ENCODE assay signal across 13 cellular contexts in genomic region chr19:41570179-41570578, GRCh38. TPM values are rescaled to one million over a fixed set of nuclear protein-coding genes. Genes with fewer than 3 reads are reported as not detected.
DNase-seq lines count a peak whose midpoint lies in the region; ATAC-seq, FAIRE-seq and TF ChIP-seq lines count a peak whose summit lies in the region.
"Had no signal": no experiment of that assay in that cellular context is flagged by ENCODE, and none has a peak within 500 bp of the region (broad histone marks: within the 10 kb centered on the region; RNA-seq: fewer than 3 reads in every experiment).

No MANE protein-coding gene starts in this region.

- CTCF ChIA-PET in activated naive CD4-positive, alpha-beta T cell treated with anti-CD3 and anti-CD28 coated beads, Interleukin-2, amount 10 ng/mL, durations not matched to agents 7 days and 5 days (lab: Charles Lee): interaction anchor here (0.7 to 19.3 kb wide), 18 partner anchors 8 to 260 kb away, joined by 3 to 376 read pairs (median 5); partner anchors contain the start of gene B9D2
- CTCF ChIA-PET in GM12878 (lab: Yijun Ruan, JAX): interaction anchor here (0.5 to 22.5 kb wide), 23 partner anchors 9 to 365 kb away, joined by 3 to 549 read pairs (median 5); partner anchors contain the start of genes B9D2, DMAC2 and ERICH4

- H3K27ac Mint-ChIP-seq in activated naive CD4-positive, alpha-beta T cell treated with anti-CD3 and anti-CD28 coated beads, Interleukin-2, amount 50 U/mL, for 72 hours: peak overlapping the region; percentile 61 to 76
- no peak overlapping the region for H3K27ac Mint-ChIP-seq in activated naive CD4-positive, alpha-beta T cell treated with anti-CD3 and anti-CD28 coated beads, Interleukin-2, amount 10 ng/mL, durations not matched to agents 7 days and 5 days
- H3K27ac Mint-ChIP-seq: activated CD4-positive, alpha-beta memory T cell treated with anti-CD3 and anti-CD28 coated beads for 36 hours had no signal

- H3K9me3 ChIP-seq in GM12878 (replicated peaks; ENCODE audit: control insufficient read depth, insufficient read depth, low read length) (no peaks in the 10 kb centered on the region), parathyroid adenoma (ENCODE audit: control insufficient read depth, low read length) (no peaks in the 10 kb centered on the region)

- POLR2A ChIA-PET in GM12878 (lab: Charles Lee): no interaction called here

- no peak overlapping the region for H3K4me3 Mint-ChIP-seq in activated naive CD4-positive, alpha-beta T cell treated with anti-CD3 and anti-CD28 coated beads, Interleukin-2, amount 10 ng/mL, durations not matched to agents 7 days and 5 days
- H3K4me3 Mint-ChIP-seq: activated CD4-positive, alpha-beta memory T cell treated with anti-CD3 and anti-CD28 coated beads for 36 hours; CD14-positive monocyte had no signal

- TF ChIP-seq POLR2A in GM12878 (IDR thresholded peaks at IDR 0.05; ENCODE audit: low read depth, low read length): 0 out of 2 replicates have a peak, but pooled peaks have one; percentile 26

- no peak for DNase-seq in activated naive CD4-positive, alpha-beta T cell treated with anti-CD3 and anti-CD28 coated beads, Interleukin-2, amount 50 U/mL, for 72 hours (ENCODE audit: low spot score in 2 of 2)
- DNase-seq in activated naive CD4-positive, alpha-beta T cell treated with anti-CD3 and anti-CD28 coated beads, Interleukin-2, amount 10 ng/mL, durations not matched to agents 7 days and 5 days: no peak
- DNase-seq in LNCaP clone FGC (ENCODE audit: low read depth): no peak
- DNase-seq in GM12878 (ENCODE audit: low read depth, low spot score): no peak
- DNase-seq in GM10266 (ENCODE audit: extremely low spot score): no peak
- no peak for DNase-seq in OCI-M2 (lab: John Stamatoyannopoulos, UW; ENCODE audit: unreplicated experiment)
- DNase-seq: GOT3 had no signal

- no peaks in the 10 kb centered on the region for H3K36me3 ChIP-seq in GM12878 (ENCODE audit: control insufficient read depth in 2 of 2, insufficient read depth in 2 of 2, low read length in 1 of 2)
- H3K36me3 ChIP-seq in parathyroid adenoma (ENCODE audit: control insufficient read depth, insufficient read depth, low read length): no peaks in the 10 kb centered on the region

- H3K4me1 Mint-ChIP-seq in activated naive CD4-positive, alpha-beta T cell treated with anti-CD3 and anti-CD28 coated beads, Interleukin-2, amount 10 ng/mL, durations not matched to agents 7 days and 5 days: peaks cover 51% of the 10 kb centered on the region

- SMC1A ChIA-PET in GM12878 (lab: Charles Lee; ENCODE audit: uncharacterized antibody, unreplicated experiment): interaction anchor here (1.0 to 15.3 kb wide), 8 partner anchors 9 to 366 kb away, joined by 3 to 305 read pairs (median 4); no protein-coding TSS in a partner anchor

- H3K4me3 ChIP-seq in LNCaP clone FGC (ENCODE audit: low read depth, low read length) (no peak overlapping the region), GM12878 (no peak overlapping the region), parathyroid adenoma (ENCODE audit: low read depth, low read length) (no peak overlapping the region)
- H3K4me3 ChIP-seq: lung had no signal

- H3K27ac ChIP-seq in GM12878 (ENCODE audit: control insufficient read depth, insufficient read depth): no peak overlapping the region
- H3K27ac ChIP-seq in parathyroid adenoma: no peak overlapping the region

- peak; percentile 17 to 49 for ATAC-seq in activated naive CD4-positive, alpha-beta T cell treated with anti-CD3 and anti-CD28 coated beads, Interleukin-2, amount 50 U/mL, for 72 hours
- ATAC-seq in GM12878 (peak; percentile 55), HG03108 (IDR thresholded peaks at IDR 0.05; ENCODE audit: unreplicated experiment) (no peak)

- no peak overlapping the region for H2AFZ ChIP-seq in GM12878 (ENCODE audit: control insufficient read depth, low read depth, low read length)
- peak overlapping the region; percentile 29 for H2AFZ ChIP-seq in parathyroid adenoma

- RAD21 ChIA-PET in GM12878 (lab: Charles Lee; ENCODE audit: unreplicated experiment): interaction anchor here (1.0 to 5.1 kb wide), 4 partner anchors 16 to 131 kb away, joined by 3 to 41 read pairs (median 7); partner anchors contain the start of gene DMAC2

- H3K79me2 ChIP-seq in GM12878 (ENCODE audit: control insufficient read depth, insufficient read depth, low read length) (no peaks in the 10 kb centered on the region), parathyroid adenoma (no peaks in the 10 kb centered on the region)

- in situ Hi-C loops in GM12878 (cut with MboI): loop anchor here (10.0 kb wide), 1 partner anchor 125 kb away; the partner anchor contains the start of gene ERICH4

- H3K27me3 Mint-ChIP-seq in activated naive CD4-positive, alpha-beta T cell treated with anti-CD3 and anti-CD28 coated beads, Interleukin-2, amount 10 ng/mL, durations not matched to agents 7 days and 5 days: no peaks in the 10 kb centered on the region
- H3K27me3 Mint-ChIP-seq: activated CD4-positive, alpha-beta memory T cell treated with anti-CD3 and anti-CD28 coated beads for 36 hours had no signal

- H4K20me1 ChIP-seq in GM12878 (ENCODE audit: control insufficient read depth, insufficient read depth): no peaks in the 10 kb centered on the region; the same call in 1 of the 2 replicates

- H3K9me3 Mint-ChIP-seq in activated naive CD4-positive, alpha-beta T cell treated with anti-CD3 and anti-CD28 coated beads, Interleukin-2, amount 50 U/mL, for 72 hours: no peaks in the 10 kb centered on the region
- no peaks in the 10 kb centered on the region for H3K9me3 Mint-ChIP-seq in activated naive CD4-positive, alpha-beta T cell treated with anti-CD3 and anti-CD28 coated beads, Interleukin-2, amount 10 ng/mL, durations not matched to agents 7 days and 5 days
- H3K9me3 Mint-ChIP-seq: activated CD4-positive, alpha-beta memory T cell treated with anti-CD3 and anti-CD28 coated beads for 36 hours had no signal

- intact Hi-C loops in GM12878 (cut with micrococcal nuclease; ENCODE audit: unreplicated experiment): loop anchor here (1.0 to 10.0 kb wide), 2 partner anchors 121 to 595 kb away; no protein-coding TSS in a partner anchor

- H3K9ac ChIP-seq in GM12878 (ENCODE audit: control insufficient read depth, insufficient read depth, low read length): no peak overlapping the region
- no peak overlapping the region for H3K9ac ChIP-seq in parathyroid adenoma

- no peak for FAIRE-seq in GM12878 (lab: Jason Lieb, UNC)
- FAIRE-seq: keratinocyte had no signal

- TF ChIP-seq CTCF in LNCaP clone FGC (IDR thresholded peaks at IDR 0.05; ENCODE audit: control insufficient read depth, extremely low read depth, insufficient read depth) (0 out of 2 replicates have a peak, but pooled peaks have one; percentile 6), GM12878 (IDR thresholded peaks at IDR 0.05 in 2 of 3, conservative IDR thresholded peaks at IDR 0.05 in 1 of 3; ENCODE audit: control insufficient read depth in 2 of 3, extremely low read depth in 1 of 3, insufficient read depth in 1 of 3, low read depth in 3 of 3, low read length in 3 of 3) (no peak), parathyroid adenoma (IDR thresholded peaks at IDR 0.05) (no peak), GM10266 (IDR thresholded peaks at IDR 0.05; ENCODE audit: control insufficient read depth, insufficient read depth, low read depth, missing control alignments) (no peak)

- H3K27me3 ChIP-seq in GM12878 (replicated peaks in 1 of 2; ENCODE audit: control insufficient read depth in 2 of 2, insufficient read depth in 2 of 2, low read length in 1 of 2): no peaks in the 10 kb centered on the region
- peaks cover 5% of the 10 kb centered on the region for H3K27me3 ChIP-seq in parathyroid adenoma (ENCODE audit: control insufficient read depth, insufficient read depth, low read length)

- TF ChIP-seq EP300 in GM12878 (IDR thresholded peaks at IDR 0.05; ENCODE audit: borderline replicate concordance in 1 of 2, control insufficient read depth in 1 of 2, low read depth in 2 of 2, low read length in 2 of 2): no peak

- H3K4me1 ChIP-seq in GM12878 (ENCODE audit: control insufficient read depth, insufficient read depth, low read length) (no peaks in the 10 kb centered on the region), parathyroid adenoma (no peaks in the 10 kb centered on the region)

- no peak for TF ChIP-seq RAD21 in GM12878 (IDR thresholded peaks at IDR 0.05; ENCODE audit: insufficient read depth, low read depth, low read length)

- H3K4me2 ChIP-seq in GM12878 (ENCODE audit: control insufficient read depth, insufficient read depth) (no peak overlapping the region), parathyroid adenoma (ENCODE audit: low read length) (no peak overlapping the region)

- WGBS in GM12878 (ENCODE audit: insufficient coverage, insufficient replicate concordance, low lambda C conversion rate, missing lambda C conversion rate): 43% methylated on average over 3 of the region's 3 CpGs

- no TSS peak for BruUV-seq in GM12878 (replicated peaks; lab: Mats Ljungman, UMichigan)

- no peaks in the 10 kb centered on the region for H3K36me3 Mint-ChIP-seq in activated naive CD4-positive, alpha-beta T cell treated with anti-CD3 and anti-CD28 coated beads, Interleukin-2, amount 50 U/mL, for 72 hours
- peaks cover 60% of the 10 kb centered on the region for H3K36me3 Mint-ChIP-seq in activated naive CD4-positive, alpha-beta T cell treated with anti-CD3 and anti-CD28 coated beads, Interleukin-2, amount 10 ng/mL, durations not matched to agents 7 days and 5 days

RNA-seq across cellular contexts. Expression of gene CEACAM21, which starts 5.8 kb away (rescaled TPM):
- total RNA-seq in activated naive CD4-positive, alpha-beta T cell treated with anti-CD3 and anti-CD28 coated beads, Interleukin-2, amount 50 U/mL, for 72 hours: 10 to 100 TPM; 24.7 to 40.7 TPM
- total RNA-seq in GM12878 (2013; cell fraction: nucleolus; rRNA removed): 11.6 and 13.1 TPM in 2 replicates
- total RNA-seq in GM12878 (2014; rRNA removed) (4.6 and 7.0 TPM in 2 replicates), GM12878 (2014; rRNA removed; fragmentation: Illumina TruSeq; extraction: Trizol) (5.4 and 7.2 TPM in 2 replicates), GM12878 (2021) (13.5 and 13.6 TPM in 2 replicates)
- polyA plus RNA-seq in GM12878 (2011; ENCODE audit: low read depth): 5.9 TPM
- polyA plus RNA-seq in GM12878 (2011; rRNA removed) (1.4 and 2.7 TPM in 2 replicates), GM12878 (2014; fragmentation: Illumina TruSeq; extraction: Trizol) (5.0 and 9.0 TPM in 2 replicates), GM12878 (2014; fragmentation: Nextera tagmentation; extraction: Ambion mirVana) (1 to 10 TPM in 1 of 2 experiments, under 1 TPM in 1; 0.87 to 1.0 TPM), GM12878 (2014; rRNA removed) (10.0 and 12.4 TPM in 2 replicates), GM12878 (2016; fragmentation: Nextera tagmentation; extraction: Ambion mirVana) (10 to 100 TPM; 12.1 to 12.5 TPM)
- 5.0 and 5.7 TPM in 2 replicates for polyA plus RNA-seq in GM12878 (2011; cell fraction: cytosol; rRNA removed)
- 6.1 and 7.6 TPM in 2 replicates for polyA plus RNA-seq in GM12878 (2011; cell fraction: nucleus; rRNA removed)
- polyA plus RNA-seq in GM12878 (2012): 21.6 and 37.4 TPM in 2 replicates
- polyA minus RNA-seq in GM12878 (2011; rRNA and poly(A)+ RNA removed): 1.5 and 5.0 TPM in 2 replicates
- polyA minus RNA-seq in GM12878 (2011; cell fraction: cytosol; rRNA and poly(A)+ RNA removed): 3.2 TPM in 1 of 2 replicates, not detected in the other
- polyA minus RNA-seq in GM12878 (2011; cell fraction: nucleus; rRNA and poly(A)+ RNA removed): 1.7 and 2.0 TPM in 2 replicates
- polyA plus RNA-seq: keratinocyte had no signal

RNA-seq across cellular contexts. Expression of gene CEACAM4, which starts 56.7 kb away (rescaled TPM):
- total RNA-seq in activated naive CD4-positive, alpha-beta T cell treated with anti-CD3 and anti-CD28 coated beads, Interleukin-2, amount 50 U/mL, for 72 hours: not detected
- not detected in 2 replicates for total RNA-seq in GM12878 (2013; cell fraction: nucleolus; rRNA removed)
- total RNA-seq in GM12878 (2014; rRNA removed): not detected in 2 replicates
- not detected in 2 replicates for total RNA-seq in GM12878 (2014; rRNA removed; fragmentation: Illumina TruSeq; extraction: Trizol)
- not detected in 2 replicates for total RNA-seq in GM12878 (2021)
- polyA plus RNA-seq in GM12878 (2011; ENCODE audit: low read depth): not detected
- not detected in 2 replicates for polyA plus RNA-seq in GM12878 (2011; rRNA removed)
- not detected in 2 replicates for polyA plus RNA-seq in GM12878 (2011; cell fraction: cytosol; rRNA removed)
- polyA plus RNA-seq in GM12878 (2011; cell fraction: nucleus; rRNA removed): not detected in 2 replicates
- polyA plus RNA-seq in GM12878 (2012): not detected in 2 replicates
- polyA plus RNA-seq in GM12878 (2014; fragmentation: Illumina TruSeq; extraction: Trizol): not detected in 2 replicates
- not detected for polyA plus RNA-seq in GM12878 (2014; fragmentation: Nextera tagmentation; extraction: Ambion mirVana)
- polyA plus RNA-seq in GM12878 (2014; rRNA removed): not detected in 2 replicates
- polyA plus RNA-seq in GM12878 (2016; fragmentation: Nextera tagmentation; extraction: Ambion mirVana): not detected
- 0.82 TPM in 1 of 2 replicates, not detected in the other for polyA minus RNA-seq in GM12878 (2011; rRNA and poly(A)+ RNA removed)
- not detected in 2 replicates for polyA minus RNA-seq in GM12878 (2011; cell fraction: cytosol; rRNA and poly(A)+ RNA removed)
- polyA minus RNA-seq in GM12878 (2011; cell fraction: nucleus; rRNA and poly(A)+ RNA removed): not detected in 2 replicates
- total RNA-seq: activated CD4-positive, alpha-beta memory T cell treated with anti-CD3 and anti-CD28 coated beads for 36 hours had no signal
- polyA plus RNA-seq: keratinocyte had no signal
